Comparison of ENCODE assay signal across 16 cellular contexts in genomic region chr17:56603486-56604238, GRCh38. TPM values are rescaled to one million over a fixed set of nuclear protein-coding genes. Genes with fewer than 3 reads are reported as not detected.
"Had no signal": no experiment of that assay in that cellular context is flagged by ENCODE, and none has a peak within 500 bp of the region (broad histone marks: within the 10 kb centered on the region; RNA-seq: fewer than 3 reads in every experiment).

No MANE protein-coding gene starts in this region.

- H3K27me3 ChIP-seq: cardiac muscle cell had no signal

- H3K9me3 ChIP-seq: esophagus squamous epithelium, sigmoid colon, thoracic aorta, uterus had no signal

- H3K27me3 Mint-ChIP-seq: stimulated activated naive CD8-positive, alpha-beta T cell treated with anti-CD3 and anti-CD28 coated beads, Interleukin-15, amount 100 ng/mL, for 72 hours had no signal

- H3K27ac Mint-ChIP-seq: activated CD4-positive, alpha-beta memory T cell treated with anti-CD3 and anti-CD28 coated beads, Interleukin-2, amount 10 ng/mL, durations not matched to agents 7 days and 5 days had no signal

- H3K4me3 Mint-ChIP-seq: activated CD4-positive, alpha-beta memory T cell treated with anti-CD3 and anti-CD28 coated beads, Interleukin-2, amount 10 ng/mL, durations not matched to agents 7 days and 5 days; activated CD4-positive, alpha-beta T cell treated with anti-CD3 and anti-CD28 coated beads for 36 hours; activated naive CD4-positive, alpha-beta T cell treated with anti-CD3 and anti-CD28 coated beads for 36 hours; activated T-helper 1 cell treated with anti-CD3 and anti-CD28 coated beads, Interleukin-12 subunit alpha, Interleukin-12 subunit beta, Interleukin-2, Interleukin-4 antibody, amounts not matched to agents 30 ng/mL and 10 ng/mL and 1 ng/mL, durations not matched to agents 14 hours and 24 hours and 36 hours had no signal

- H3K36me3 ChIP-seq: cardiac muscle cell, esophagus squamous epithelium, sigmoid colon, thoracic aorta, uterus, WERI-Rb-1 had no signal

- H3K4me3 ChIP-seq: cardiac muscle cell, esophagus squamous epithelium, sigmoid colon, thoracic aorta, uterus had no signal

- DNase-seq: activated CD4-positive, alpha-beta memory T cell treated with anti-CD3 and anti-CD28 coated beads, Interleukin-2, amount 10 ng/mL, durations not matched to agents 7 days and 5 days; activated CD4-positive, alpha-beta T cell treated with anti-CD3 and anti-CD28 coated beads for 36 hours; activated CD8-positive, alpha-beta memory T cell treated with anti-CD3 and anti-CD28 coated beads, Interleukin-2, amount 50 U/mL, for 48 hours; activated naive CD4-positive, alpha-beta T cell treated with anti-CD3 and anti-CD28 coated beads for 36 hours; anterior cingulate cortex; esophagus squamous epithelium; foreskin fibroblast; sigmoid colon; stimulated activated CD4-positive, alpha-beta T cell treated with anti-CD3 and anti-CD28 coated beads, Interleukin-4, amount 100 ng/mL, for 1 hour; stimulated activated naive CD8-positive, alpha-beta T cell treated with anti-CD3 and anti-CD28 coated beads, Interleukin-15, amount 100 ng/mL, for 72 hours; T1000; uterus had no signal

- H3K4me1 ChIP-seq: esophagus squamous epithelium, sigmoid colon, uterus had no signal

- H3K27ac ChIP-seq: cardiac muscle cell, esophagus squamous epithelium, sigmoid colon, thoracic aorta, uterus, WERI-Rb-1 had no signal

- H3K9me3 Mint-ChIP-seq: activated CD4-positive, alpha-beta memory T cell treated with anti-CD3 and anti-CD28 coated beads, Interleukin-2, amount 10 ng/mL, durations not matched to agents 7 days and 5 days; activated naive CD4-positive, alpha-beta T cell treated with anti-CD3 and anti-CD28 coated beads for 36 hours; activated T-helper 1 cell treated with anti-CD3 and anti-CD28 coated beads, Interleukin-12 subunit alpha, Interleukin-12 subunit beta, Interleukin-2, Interleukin-4 antibody, amounts not matched to agents 30 ng/mL and 10 ng/mL and 1 ng/mL, durations not matched to agents 14 hours and 24 hours and 36 hours had no signal

RNA-seq across cellular contexts. Expression of gene NOG, which starts 10.2 kb away (rescaled TPM):
- total RNA-seq: activated T-helper 1 cell treated with anti-CD3 and anti-CD28 coated beads, Interleukin-12 subunit alpha, Interleukin-12 subunit beta, Interleukin-2, Interleukin-4 antibody, amounts not matched to agents 30 ng/mL and 10 ng/mL and 1 ng/mL, durations not matched to agents 14 hours and 24 hours and 36 hours had no signal
